In genomic region chr1:117821782-117822447, GRCh38 we compare ENCODE assay signal across 9 cellular contexts.
DNase-seq lines count a peak whose midpoint lies in the region; ATAC-seq, FAIRE-seq and TF ChIP-seq lines count a peak whose summit lies in the region.
"Had no signal": no experiment of that assay in that cellular context is flagged by ENCODE, and none has a peak within 500 bp of the region (broad histone marks: within the 10 kb centered on the region; RNA-seq: fewer than 3 reads in every experiment).

No MANE protein-coding gene starts in this region.

- H3K36me3 Mint-ChIP-seq in activated naive CD8-positive, alpha-beta T cell treated with anti-CD3 and anti-CD28 coated beads, Interleukin-2, amount 50 U/mL, for 24 hours (ENCODE audit: low read depth) = no peaks in the 10 kb centered on the region

- peaks cover 2% of the 10 kb centered on the region for H3K4me1 Mint-ChIP-seq in activated naive CD8-positive, alpha-beta T cell treated with anti-CD3 and anti-CD28 coated beads, Interleukin-2, amount 50 U/mL, for 24 hours

- H3K4me1 ChIP-seq in endothelial cell of umbilical vein (ENCODE audit: control insufficient read depth, extremely low read depth, insufficient read depth, low read length) = peaks cover 39% of the 10 kb centered on the region
- peaks cover 0 to 2% of the 10 kb centered on the region in 2 donors for H3K4me1 ChIP-seq in mucosa of rectum (ENCODE audit: control insufficient read depth in 2 of 2, insufficient read depth in 2 of 2, low read length in 2 of 2)

- DNase-seq in COR-L47 (lab: John Stamatoyannopoulos, UW) (peak; percentile 5), NCI-H510A (lab: John Stamatoyannopoulos, UW) (peak; percentile 17), endothelial cell of umbilical vein (ENCODE audit: low read depth, low spot score) (peak; percentile 98), NOMO-1 treated with dmso at 0.1 percent for 144 hours (lab: John Stamatoyannopoulos, UW; ENCODE audit: unreplicated experiment) (no peak)
- DNase-seq in activated naive CD8-positive, alpha-beta T cell treated with anti-CD3 and anti-CD28 coated beads, Interleukin-2, amount 50 U/mL, for 24 hours = no peak
- DNase-seq: GDM1 had no signal

- H3K9me3 Mint-ChIP-seq in activated naive CD8-positive, alpha-beta T cell treated with anti-CD3 and anti-CD28 coated beads, Interleukin-2, amount 50 U/mL, for 24 hours = no peaks in the 10 kb centered on the region

- FAIRE-seq in endothelial cell of umbilical vein (lab: Jason Lieb, UNC) = peak; percentile 97

- H3K4me3 Mint-ChIP-seq in activated naive CD8-positive, alpha-beta T cell treated with anti-CD3 and anti-CD28 coated beads, Interleukin-2, amount 50 U/mL, for 24 hours = no peak overlapping the region

- BruUV-seq in endothelial cell of umbilical vein (replicated peaks; lab: Mats Ljungman, UMichigan) = TSS peak; percentile 78

- TF ChIP-seq CTCF in endothelial cell of umbilical vein (IDR thresholded peaks at IDR 0.05; ENCODE audit: extremely low read depth in 1 of 2, insufficient read depth in 1 of 2, low read depth in 1 of 2, low read length in 2 of 2) = no peak

- CTCF ChIA-PET in endothelial cell of umbilical vein (lab: Charles Lee) = interaction anchor here (0.6 to 1.6 kb wide), 8 partner anchors 13 to 693 kb away, joined by 3 to 9 read pairs (median 4); no protein-coding TSS in a partner anchor

- H3K9me3 ChIP-seq in endothelial cell of umbilical vein (replicated peaks; ENCODE audit: control insufficient read depth, insufficient read depth, low read length) (no peaks in the 10 kb centered on the region), mucosa of rectum (ENCODE audit: control insufficient read depth in 2 of 2, low read length in 2 of 2) (no peaks in the 10 kb centered on the region)

- TF ChIP-seq POLR2A in endothelial cell of umbilical vein (IDR thresholded peaks at IDR 0.05; ENCODE audit: low read depth, low read length) = peak; percentile 49

- peak overlapping the region; percentile 82 for H3K27ac ChIP-seq in endothelial cell of umbilical vein (ENCODE audit: insufficient read depth, low read depth, low read length)
- peak overlapping the region; percentile 19 to 41 for H3K27ac ChIP-seq in mucosa of rectum (ENCODE audit: low read depth in 2 of 2, low read length in 2 of 2)

- H3K27me3 Mint-ChIP-seq in activated naive CD8-positive, alpha-beta T cell treated with anti-CD3 and anti-CD28 coated beads, Interleukin-2, amount 50 U/mL, for 24 hours = peaks cover 6% of the 10 kb centered on the region

- H3K27me3 ChIP-seq in endothelial cell of umbilical vein (ENCODE audit: control insufficient read depth in 2 of 2, insufficient read depth in 2 of 2, low read length in 2 of 2) (no peaks in the 10 kb centered on the region), mucosa of rectum (ENCODE audit: control insufficient read depth in 2 of 2, insufficient read depth in 2 of 2, low read length in 2 of 2) (no peaks in the 10 kb centered on the region)

- H4K20me1 ChIP-seq in endothelial cell of umbilical vein (replicated peaks; ENCODE audit: control insufficient read depth, extremely low read depth, insufficient read depth, low read length) = no peaks in the 10 kb centered on the region

- no peaks in the 10 kb centered on the region for H3K36me3 ChIP-seq in endothelial cell of umbilical vein (ENCODE audit: control insufficient read depth in 2 of 2, extremely low read depth in 1 of 2, insufficient read depth in 2 of 2, low read length in 2 of 2)
- no peaks in the 10 kb centered on the region for H3K36me3 ChIP-seq in mucosa of rectum (ENCODE audit: control insufficient read depth in 2 of 2, insufficient read depth in 2 of 2, low read length in 2 of 2)

- POLR2A ChIA-PET in endothelial cell of umbilical vein (lab: Charles Lee) = interaction anchor here (1.1 kb wide), 1 partner anchor 108 kb away, joined by 4 read pairs; the partner anchor contains the start of genes GDAP2 and WDR3

- H3K9ac ChIP-seq in endothelial cell of umbilical vein (replicated peaks; ENCODE audit: extremely low read depth, insufficient read depth, low read length) (peak overlapping the region; percentile 36), mucosa of rectum (ENCODE audit: low read depth in 1 of 2, low read length in 2 of 2) (no peak overlapping the region)

- H3K9me1 ChIP-seq in endothelial cell of umbilical vein (replicated peaks; ENCODE audit: control insufficient read depth, extremely low read depth, insufficient read depth, low read length) = no peaks in the 10 kb centered on the region

- no peak for ATAC-seq in HG02588 (IDR thresholded peaks at IDR 0.05; ENCODE audit: unreplicated experiment)
- no peak for ATAC-seq in activated naive CD8-positive, alpha-beta T cell treated with anti-CD3 and anti-CD28 coated beads, Interleukin-2, amount 50 U/mL, for 24 hours
- ATAC-seq in GM18870 (IDR thresholded peaks at IDR 0.05; ENCODE audit: unreplicated experiment) = no peak

- peak overlapping the region; percentile 6 for H3K4me2 ChIP-seq in endothelial cell of umbilical vein (ENCODE audit: insufficient read depth, low read length)

- H3K4me3 ChIP-seq in endothelial cell of umbilical vein (replicated peaks in 1 of 3; ENCODE audit: insufficient read depth in 1 of 3, low read depth in 1 of 3, low read length in 3 of 3) (no peak overlapping the region), mucosa of rectum (ENCODE audit: low read length in 2 of 2) (no peak overlapping the region)

- intact Hi-C loops in endothelial cell of umbilical vein (cut with micrococcal nuclease) = loop anchor here (1.0 to 10.0 kb wide), 7 partner anchors 17 to 1445 kb away; partner anchors contain the start of genes GDAP2, MAN1A2, WARS2 and WDR3

- H2AFZ ChIP-seq in endothelial cell of umbilical vein (ENCODE audit: low read depth, low read length) = peak overlapping the region; percentile 11

- dilution Hi-C loops in endothelial cell of umbilical vein (cut with MboI; ENCODE audit: extremely low pct_ligation_motif_present, low sequenced_read_pairs) = no loop called here

- H3K79me2 ChIP-seq in endothelial cell of umbilical vein (ENCODE audit: control insufficient read depth, insufficient read depth, low read length) = no peaks in the 10 kb centered on the region

- H3K27ac Mint-ChIP-seq in activated naive CD8-positive, alpha-beta T cell treated with anti-CD3 and anti-CD28 coated beads, Interleukin-2, amount 50 U/mL, for 24 hours = no peak overlapping the region

TF ChIP-seq in endothelial cell of umbilical vein, 7 proteins besides CTCF, POLR2A, EP300 and RAD21:
- TF ChIP-seq MYC (IDR thresholded peaks at IDR 0.05; ENCODE audit: low read depth, low read length) = no peak
- TF ChIP-seq GATA2 (IDR thresholded peaks at IDR 0.05; ENCODE audit: insufficient read depth, insufficient read length, low read depth, low read length) = peak; percentile 95
- no peak for TF ChIP-seq EZH2 (IDR thresholded peaks at IDR 0.05; ENCODE audit: borderline replicate concordance, low read depth, low read length, severe bottlenecking)
- TF ChIP-seq MAX (IDR thresholded peaks at IDR 0.05; ENCODE audit: insufficient read depth, insufficient read length) = peak; percentile 68
- TF ChIP-seq JUN (IDR thresholded peaks at IDR 0.05; ENCODE audit: borderline replicate concordance, insufficient read depth, insufficient read length, low read depth) = peak; percentile 98
- peak; percentile 96 for TF ChIP-seq FOS (IDR thresholded peaks at IDR 0.05; ENCODE audit: borderline replicate concordance, insufficient read depth, low read length)
- peak; percentile 91 for TF ChIP-seq POLR2AphosphoS5 (IDR thresholded peaks at IDR 0.05; ENCODE audit: insufficient read depth, low read depth, low read length)

Comparison
In these comparisons a context has a peak if more than half of its experiments do, and no peak if none do; other contexts are left out.
1. DNase-seq: peak in COR-L47 (single experiment), NCI-H510A (single experiment) and endothelial cell of umbilical vein (single experiment); none in activated naive CD8-positive, alpha-beta T cell treated with anti-CD3 and anti-CD28 coated beads, Interleukin-2, amount 50 U/mL, for 24 hours (single experiment) and NOMO-1 treated with dmso at 0.1 percent for 144 hours (single experiment).